In the genomic region with DNA sequence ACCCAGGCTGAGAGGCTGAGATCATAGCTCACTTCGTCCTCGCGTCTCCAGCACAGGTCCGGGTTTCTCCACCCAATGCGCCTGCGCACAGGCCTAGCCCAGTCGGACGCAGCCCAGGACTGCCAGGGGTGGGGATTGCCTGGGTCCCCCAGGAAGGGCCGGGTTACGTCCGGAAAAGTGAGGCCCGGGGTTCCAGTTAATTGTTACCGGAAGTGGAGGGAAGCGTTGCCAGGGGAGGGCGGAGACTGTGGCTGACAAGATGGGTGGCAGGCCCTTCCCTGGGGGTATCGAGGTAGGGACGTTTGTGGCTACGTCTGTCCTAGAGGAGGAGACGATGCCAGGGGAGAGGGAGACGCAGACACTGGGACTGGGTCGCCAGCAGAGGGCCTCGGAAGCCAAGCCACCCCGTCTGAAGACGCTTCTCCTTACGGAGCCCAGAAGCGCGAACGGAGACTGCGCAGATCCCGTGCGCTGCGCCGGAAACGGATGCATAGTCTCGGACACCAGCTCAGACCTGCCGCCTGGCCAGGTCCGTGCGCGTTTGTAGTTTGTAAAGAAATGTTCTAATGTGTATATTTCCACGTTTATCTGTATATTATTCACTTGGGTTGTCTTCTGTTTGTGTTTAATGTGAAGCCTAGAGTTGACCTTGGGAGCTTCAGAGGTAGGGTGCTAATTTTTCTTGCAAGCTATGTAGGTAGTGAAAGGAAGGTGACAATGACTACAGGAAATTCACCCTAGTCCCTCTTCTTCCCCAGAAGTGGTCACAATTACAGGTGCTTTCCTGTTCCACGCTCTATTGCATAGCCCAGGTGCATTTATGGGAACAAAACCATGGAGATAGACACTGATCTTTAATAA, we compare ENCODE assay signal across 1 cellular context.
TF ChIP-seq lines count a peak whose summit lies in the region.

No MANE protein-coding gene starts in this region.

TF ChIP-seq in IMR-90, 13 proteins besides CTCF, POLR2A, EP300 and RAD21:
- TF ChIP-seq CHD1 (IDR thresholded peaks at IDR 0.05; ENCODE audit: low read depth, low read length) (no peak), BHLHE40 (IDR thresholded peaks at IDR 0.05; ENCODE audit: low read depth, low read length) (peak; percentile 86), FOS (IDR thresholded peaks at IDR 0.05; ENCODE audit: low read depth, low read length) (no peak), SMC3 (IDR thresholded peaks at IDR 0.05; ENCODE audit: low read depth, low read length) (peak; percentile 72), MAZ (IDR thresholded peaks at IDR 0.05; ENCODE audit: borderline replicate concordance, low read depth, low read length) (peak; percentile 52; the same call in 1 of the 2 replicates), MXI1 (IDR thresholded peaks at IDR 0.05; ENCODE audit: borderline replicate concordance, low read depth, low read length) (peak; percentile 43; the same call in 1 of the 2 replicates), CEBPB (IDR thresholded peaks at IDR 0.05; ENCODE audit: low read depth, low read length) (no peak), RCOR1 (IDR thresholded peaks at IDR 0.05; ENCODE audit: insufficient replicate concordance, low read length) (no peak), RFX5 (IDR thresholded peaks at IDR 0.05; ENCODE audit: low read depth, low read length) (no peak), NFE2L2 (IDR thresholded peaks at IDR 0.05; ENCODE audit: low read depth, low read length) (no peak), MAFK (IDR thresholded peaks at IDR 0.05; ENCODE audit: low read depth, low read length) (no peak)
- TF ChIP-seq, protein P1, sequence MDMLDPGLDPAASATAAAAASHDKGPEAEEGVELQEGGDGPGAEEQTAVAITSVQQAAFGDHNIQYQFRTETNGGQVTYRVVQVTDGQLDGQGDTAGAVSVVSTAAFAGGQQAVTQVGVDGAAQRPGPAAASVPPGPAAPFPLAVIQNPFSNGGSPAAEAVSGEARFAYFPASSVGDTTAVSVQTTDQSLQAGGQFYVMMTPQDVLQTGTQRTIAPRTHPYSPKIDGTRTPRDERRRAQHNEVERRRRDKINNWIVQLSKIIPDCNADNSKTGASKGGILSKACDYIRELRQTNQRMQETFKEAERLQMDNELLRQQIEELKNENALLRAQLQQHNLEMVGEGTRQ (IDR thresholded peaks at IDR 0.05; ENCODE audit: low read depth, low read length): peak; percentile 28; the same call in 1 of the 2 replicates
- TF ChIP-seq, protein P2, sequence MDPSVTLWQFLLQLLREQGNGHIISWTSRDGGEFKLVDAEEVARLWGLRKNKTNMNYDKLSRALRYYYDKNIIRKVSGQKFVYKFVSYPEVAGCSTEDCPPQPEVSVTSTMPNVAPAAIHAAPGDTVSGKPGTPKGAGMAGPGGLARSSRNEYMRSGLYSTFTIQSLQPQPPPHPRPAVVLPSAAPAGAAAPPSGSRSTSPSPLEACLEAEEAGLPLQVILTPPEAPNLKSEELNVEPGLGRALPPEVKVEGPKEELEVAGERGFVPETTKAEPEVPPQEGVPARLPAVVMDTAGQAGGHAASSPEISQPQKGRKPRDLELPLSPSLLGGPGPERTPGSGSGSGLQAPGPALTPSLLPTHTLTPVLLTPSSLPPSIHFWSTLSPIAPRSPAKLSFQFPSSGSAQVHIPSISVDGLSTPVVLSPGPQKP (IDR thresholded peaks at IDR 0.05; ENCODE audit: borderline replicate concordance, low read depth, low read length): no peak
TF ChIP-seq in IMR-90: peak in this region for 5.
